ENCODE assay signal across 16 cellular contexts in genomic region chr2:150729495-150729955, GRCh38.
DNase-seq lines count a peak whose midpoint lies in the region; ATAC-seq lines count a peak whose summit lies in the region.
"Had no signal": no experiment of that assay in that cellular context is flagged by ENCODE, and none has a peak within 500 bp of the region (broad histone marks: within the 10 kb centered on the region; RNA-seq: fewer than 3 reads in every experiment).

No MANE protein-coding gene starts in this region.

- H3K27ac Mint-ChIP-seq in activated naive CD4-positive, alpha-beta T cell treated with anti-CD3 and anti-CD28 coated beads, Interleukin-2, amount 50 U/mL, for 72 hours = no peak overlapping the region
- no peak overlapping the region for H3K27ac Mint-ChIP-seq in activated T-helper 17 cell treated with anti-CD3 and anti-CD28 coated beads, Interleukin-2, amount 50 U/mL, for 72 hours
- H3K27ac Mint-ChIP-seq: brain; CD8-positive, alpha-beta memory T cell; WTC11 had no signal

- no peak overlapping the region for H3K4me3 Mint-ChIP-seq in activated T-helper 17 cell treated with anti-CD3 and anti-CD28 coated beads, Interleukin-2, amount 50 U/mL, for 72 hours
- H3K4me3 Mint-ChIP-seq: brain, WTC11 had no signal

- H3K36me3 Mint-ChIP-seq in activated naive CD4-positive, alpha-beta T cell treated with anti-CD3 and anti-CD28 coated beads, Interleukin-2, amount 50 U/mL, for 72 hours = no peaks in the 10 kb centered on the region
- H3K36me3 Mint-ChIP-seq in activated T-helper 17 cell treated with anti-CD3 and anti-CD28 coated beads, Interleukin-2, amount 50 U/mL, for 72 hours (ENCODE audit: low read depth) = no peaks in the 10 kb centered on the region
- H3K36me3 Mint-ChIP-seq: brain; CD8-positive, alpha-beta memory T cell had no signal

- peak; percentile 3 for DNase-seq in hepatic stellate cell (ENCODE audit: low spot score)
- DNase-seq in medulla oblongata (ENCODE audit: extremely low spot score) = no peak
- DNase-seq in COLO668 (lab: John Stamatoyannopoulos, UW; ENCODE audit: unreplicated experiment) = no peak
- no peak for DNase-seq in activated naive CD4-positive, alpha-beta T cell treated with anti-CD3 and anti-CD28 coated beads, Interleukin-2, amount 50 U/mL, for 72 hours (ENCODE audit: low spot score in 2 of 2)
- DNase-seq: activated T-cell treated with anti-CD3 and anti-CD28 coated beads, Interleukin-2, amount 50 U/mL, for 1 hour; CD8-positive, alpha-beta memory T cell; NCI-H446 treated with DMSO at 0.1 percent for 48 hours; SHP77; sigmoid colon; upper lobe of left lung had no signal

- H3K27me3 Mint-ChIP-seq in activated T-helper 17 cell treated with anti-CD3 and anti-CD28 coated beads, Interleukin-2, amount 50 U/mL, for 72 hours = no peaks in the 10 kb centered on the region
- H3K27me3 Mint-ChIP-seq: CD8-positive, alpha-beta memory T cell had no signal

- H3K9me3 Mint-ChIP-seq in activated naive CD4-positive, alpha-beta T cell treated with anti-CD3 and anti-CD28 coated beads, Interleukin-2, amount 50 U/mL, for 72 hours = peaks cover 0 to 7% of the 10 kb centered on the region in 2 donors
- H3K9me3 Mint-ChIP-seq in activated T-helper 17 cell treated with anti-CD3 and anti-CD28 coated beads, Interleukin-2, amount 50 U/mL, for 72 hours = peaks cover 9% of the 10 kb centered on the region

- H3K4me1 Mint-ChIP-seq in activated T-helper 17 cell treated with anti-CD3 and anti-CD28 coated beads, Interleukin-2, amount 50 U/mL, for 72 hours = no peaks in the 10 kb centered on the region
- H3K4me1 Mint-ChIP-seq: CD8-positive, alpha-beta memory T cell had no signal

- peak; percentile 71 for ATAC-seq in GM19025 (IDR thresholded peaks at IDR 0.05; ENCODE audit: low read depth, unreplicated experiment)
- peak; percentile 69 for ATAC-seq in HG02571 (IDR thresholded peaks at IDR 0.05; ENCODE audit: unreplicated experiment)
- peak; percentile 96 for ATAC-seq in HG03378 (IDR thresholded peaks at IDR 0.05; ENCODE audit: unreplicated experiment)
- no peak for ATAC-seq in activated naive CD4-positive, alpha-beta T cell treated with anti-CD3 and anti-CD28 coated beads, Interleukin-2, amount 50 U/mL, for 72 hours
- ATAC-seq in activated T-helper 17 cell treated with anti-CD3 and anti-CD28 coated beads, Interleukin-2, amount 50 U/mL, for 72 hours (replicated peaks) = no peak
- ATAC-seq: WTC11 had no signal

Comparison
In these comparisons a context has a peak if more than half of its experiments do, and no peak if none do; other contexts are left out.
1. ATAC-seq: peak in GM19025 (single experiment), HG02571 (single experiment) and HG03378 (single experiment); none in activated naive CD4-positive, alpha-beta T cell treated with anti-CD3 and anti-CD28 coated beads, Interleukin-2, amount 50 U/mL, for 72 hours (0 of 2) and activated T-helper 17 cell treated with anti-CD3 and anti-CD28 coated beads, Interleukin-2, amount 50 U/mL, for 72 hours (single experiment).